Comparison of ENCODE assay signal across 8 cellular contexts in genomic region chrX:108091266-108091877, GRCh38. TPM values are rescaled to one million over a fixed set of nuclear protein-coding genes. Genes with fewer than 3 reads are reported as not detected.
DNase-seq lines count a peak whose midpoint lies in the region; ATAC-seq and TF ChIP-seq lines count a peak whose summit lies in the region.

A gene with protein sequence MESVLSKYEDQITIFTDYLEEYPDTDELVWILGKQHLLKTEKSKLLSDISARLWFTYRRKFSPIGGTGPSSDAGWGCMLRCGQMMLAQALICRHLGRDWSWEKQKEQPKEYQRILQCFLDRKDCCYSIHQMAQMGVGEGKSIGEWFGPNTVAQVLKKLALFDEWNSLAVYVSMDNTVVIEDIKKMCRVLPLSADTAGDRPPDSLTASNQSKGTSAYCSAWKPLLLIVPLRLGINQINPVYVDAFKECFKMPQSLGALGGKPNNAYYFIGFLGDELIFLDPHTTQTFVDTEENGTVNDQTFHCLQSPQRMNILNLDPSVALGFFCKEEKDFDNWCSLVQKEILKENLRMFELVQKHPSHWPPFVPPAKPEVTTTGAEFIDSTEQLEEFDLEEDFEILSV (plus strand): TSS chrX:108091778. CDS start chrX:108091827, 49 bp downstream.
A gene with protein sequence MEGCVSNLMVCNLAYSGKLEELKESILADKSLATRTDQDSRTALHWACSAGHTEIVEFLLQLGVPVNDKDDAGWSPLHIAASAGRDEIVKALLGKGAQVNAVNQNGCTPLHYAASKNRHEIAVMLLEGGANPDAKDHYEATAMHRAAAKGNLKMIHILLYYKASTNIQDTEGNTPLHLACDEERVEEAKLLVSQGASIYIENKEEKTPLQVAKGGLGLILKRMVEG (minus strand): TSS chrX:108091542. CDS start chrX:108091520, 22 bp downstream.

- H3K27ac ChIP-seq in 22Rv1 (peak within 1 kb of the TSS; percentile 63), hepatocyte (peak within 1 kb of the TSS; percentile 96)

- H3K9me2 ChIP-seq in hepatocyte (replicated peaks; ENCODE audit: insufficient read depth), result no peaks in the 10 kb centered on the region

- peak; percentile 96 for ATAC-seq in GM18520 (IDR thresholded peaks at IDR 0.05; ENCODE audit: unreplicated experiment)
- peak; percentile 96 for ATAC-seq in HG03045 (IDR thresholded peaks at IDR 0.05; ENCODE audit: unreplicated experiment)

- DNase-seq in NCI-H2081 (lab: John Stamatoyannopoulos, UW) (peak; percentile 97 to 99), T-helper 9 cell (peak; percentile 79), astrocyte of the hippocampus (ENCODE audit: low read depth, low spot score) (peak; percentile 96), hepatocyte (ENCODE audit: low spot score) (peak; percentile 94), retina (peak; percentile 91)

- 47% methylated on average over 47 of the region's 47 CpGs for WGBS in hepatocyte (ENCODE audit: low lambda C conversion rate, missing lambda C conversion rate)

- no peaks in the 10 kb centered on the region for H3K36me3 ChIP-seq in hepatocyte (replicated peaks; ENCODE audit: insufficient read depth, low read depth)

- no peaks in the 10 kb centered on the region for H3K27me3 ChIP-seq in hepatocyte

- H4K20me1 ChIP-seq in hepatocyte (ENCODE audit: insufficient read depth, poor library complexity, severe bottlenecking), result no peaks in the 10 kb centered on the region

- peak within 1 kb of the TSS; percentile 66 for H3K4me3 ChIP-seq in hepatocyte

- H3K4me2 ChIP-seq in hepatocyte, result peak within 1 kb of the TSS; percentile 78

- H3K9me3 ChIP-seq in hepatocyte (ENCODE audit: low read depth), result no peaks in the 10 kb centered on the region

- TF ChIP-seq CTCF in 22Rv1 (IDR thresholded peaks at IDR 0.05) (no peak), hepatocyte (IDR thresholded peaks at IDR 0.05; ENCODE audit: poor library complexity) (no peak)

- H3K79me2 ChIP-seq in hepatocyte, result peaks cover 15% of the 10 kb centered on the region

- H3K4me1 ChIP-seq in hepatocyte (ENCODE audit: insufficient read depth), result peaks cover 8% of the 10 kb centered on the region

- H2AFZ ChIP-seq in hepatocyte, result peak within 1 kb of the TSS; percentile 57

RNA-seq across cellular contexts. Expression of the first gene that starts in this region (rescaled TPM):
- total RNA-seq in hepatocyte, result 15.7 and 18.0 TPM in 2 replicates
- polyA plus RNA-seq in hepatocyte, result 8.8 and 13.5 TPM in 2 replicates

RNA-seq across cellular contexts. Expression of the second gene that starts in this region (rescaled TPM):
- 76.1 and 84.4 TPM in 2 replicates for total RNA-seq in hepatocyte
- 47.5 and 61.2 TPM in 2 replicates for polyA plus RNA-seq in hepatocyte

Comparison
In these comparisons a context has a peak if more than half of its experiments do, and no peak if none do; other contexts are left out.
1. Peak in every context shown above with its lines: DNase-seq, ATAC-seq, H3K4me3 ChIP-seq and H3K27ac ChIP-seq.